In the genomic region with DNA sequence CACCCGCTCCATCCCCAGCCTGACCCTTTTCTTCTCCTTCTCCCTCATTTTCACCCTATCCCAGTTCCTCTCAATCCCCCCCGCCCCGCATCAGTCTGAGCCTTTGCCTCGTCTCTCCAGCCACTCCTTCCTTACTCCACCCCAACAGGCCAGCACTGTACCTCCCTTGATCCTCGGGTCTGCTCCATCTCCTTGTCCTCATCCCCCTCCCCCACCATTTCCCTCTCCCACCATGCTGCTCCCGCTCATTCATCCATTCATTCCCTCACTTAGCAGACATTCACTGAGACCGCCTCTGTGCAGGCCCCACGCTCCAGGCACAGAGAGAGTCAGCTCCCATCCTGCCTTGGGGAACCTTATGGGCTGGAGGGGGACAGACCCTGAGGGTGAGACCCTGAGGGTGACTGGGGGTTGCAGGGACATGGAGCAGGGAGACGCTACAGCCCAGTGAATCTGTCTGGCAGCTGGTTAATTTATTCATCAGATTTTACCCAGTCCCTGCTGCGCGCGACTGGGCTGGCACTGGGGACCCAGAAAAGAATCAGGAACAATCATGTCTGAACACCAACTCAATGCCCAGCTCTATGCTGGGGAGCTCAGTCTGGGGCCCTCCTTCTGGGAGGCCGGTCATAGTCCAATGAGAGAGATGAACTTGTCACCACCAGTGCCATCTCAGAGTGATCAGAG, we compare ENCODE assay signal across 8 cellular contexts. TPM values are rescaled to one million over a fixed set of nuclear protein-coding genes. Genes with fewer than 3 reads are reported as not detected.
DNase-seq lines count a peak whose midpoint lies in the region; FAIRE-seq and TF ChIP-seq lines count a peak whose summit lies in the region.

No MANE protein-coding gene starts in this region.

- no peaks in the 10 kb centered on the region for H3K9me3 ChIP-seq in CD8-positive, alpha-beta memory T cell (ENCODE audit: low read length)
- no peaks in the 10 kb centered on the region for H3K9me3 ChIP-seq in effector memory CD4-positive, alpha-beta T cell (ENCODE audit: control insufficient read depth, low read length)
- H3K9me3 ChIP-seq in neutrophil = no peaks in the 10 kb centered on the region

- H3K36me3 Mint-ChIP-seq in CD8-positive, alpha-beta memory T cell = peaks cover 0 to 10% (median 0%) of the 10 kb centered on the region in 3 donors

- H3K9me3 Mint-ChIP-seq in CD8-positive, alpha-beta memory T cell = no peaks in the 10 kb centered on the region

- H3K4me3 ChIP-seq in CD8-positive, alpha-beta memory T cell (ENCODE audit: low read length) = peak overlapping the region; percentile 32
- H3K4me3 ChIP-seq in effector memory CD4-positive, alpha-beta T cell (ENCODE audit: insufficient read depth, low read depth, low read length, poor library complexity, severe bottlenecking) = peak overlapping the region; percentile 59
- H3K4me3 ChIP-seq in neutrophil (ENCODE audit: low read depth in 1 of 2, low read length in 1 of 2) = peak overlapping the region; percentile 74 to 93

- no peaks in the 10 kb centered on the region for H3K27me3 ChIP-seq in CD8-positive, alpha-beta memory T cell (ENCODE audit: insufficient read depth, low read length, poor library complexity, severe bottlenecking)
- H3K27me3 ChIP-seq in effector memory CD4-positive, alpha-beta T cell (replicated peaks; ENCODE audit: control insufficient read depth, insufficient read depth, low read length, poor library complexity, severe bottlenecking) = no peaks in the 10 kb centered on the region
- H3K27me3 ChIP-seq in neutrophil = no peaks in the 10 kb centered on the region

- POLR2A ChIA-PET in CD8-positive, alpha-beta memory T cell (lab: Charles Lee) = interaction anchor here (0.5 kb wide), 1 partner anchor 64 kb away, joined by 4 read pairs; no protein-coding TSS in a partner anchor

- H3K27ac ChIP-seq in CD8-positive, alpha-beta memory T cell (ENCODE audit: low read depth, low read length) = no peak overlapping the region
- H3K27ac ChIP-seq in effector memory CD4-positive, alpha-beta T cell (ENCODE audit: insufficient read depth, low read length, poor library complexity, severe bottlenecking) = no peak overlapping the region
- H3K27ac ChIP-seq in neutrophil = no peak overlapping the region

- DNase-seq in CD8-positive, alpha-beta memory T cell = peak in 1 of 5 donors; percentile 44
- DNase-seq in NCI-H2227 treated with DMSO at 0.1 percent for 48 hours (lab: John Stamatoyannopoulos, UW) (peak; percentile 76), H4 (ENCODE audit: low spot score) (no peak), NCI-H2029 treated with DMSO at 0.1 percent for 48 hours (lab: John Stamatoyannopoulos, UW) (no peak), COLO668 (lab: John Stamatoyannopoulos, UW; ENCODE audit: unreplicated experiment) (no peak), D721Med (ENCODE audit: insufficient read length, low spot score) (no peak)
- no peak for DNase-seq in effector memory CD4-positive, alpha-beta T cell

- peak overlapping the region; percentile 57 to 89 (median 72) for H3K4me3 Mint-ChIP-seq in CD8-positive, alpha-beta memory T cell

- TF ChIP-seq CTCF in neutrophil (IDR thresholded peaks at IDR 0.05) (no peak), D721Med (IDR thresholded peaks at IDR 0.05; ENCODE audit: insufficient read depth, missing control alignments) (no peak)

- peaks cover 21 to 23% (median 22%) of the 10 kb centered on the region in 3 donors for H3K4me1 Mint-ChIP-seq in CD8-positive, alpha-beta memory T cell

- H3K27me3 Mint-ChIP-seq in CD8-positive, alpha-beta memory T cell = no peaks in the 10 kb centered on the region

- no peak for FAIRE-seq in D721Med (lab: Jason Lieb, UNC)

- peaks cover 17% of the 10 kb centered on the region for H3K4me1 ChIP-seq in CD8-positive, alpha-beta memory T cell (ENCODE audit: insufficient read depth, low read length)
- H3K4me1 ChIP-seq in effector memory CD4-positive, alpha-beta T cell (ENCODE audit: control insufficient read depth, insufficient read depth, low read length, poor library complexity, severe bottlenecking) = peaks cover 17% of the 10 kb centered on the region
- H3K4me1 ChIP-seq in neutrophil (ENCODE audit: control insufficient read depth in 1 of 2, insufficient read depth in 1 of 2, low read depth in 1 of 2, low read length in 1 of 2) = peaks cover 15 to 19% of the 10 kb centered on the region in 2 experiments

- no peaks in the 10 kb centered on the region for H3K36me3 ChIP-seq in CD8-positive, alpha-beta memory T cell (ENCODE audit: insufficient read depth, low read length)
- H3K36me3 ChIP-seq in effector memory CD4-positive, alpha-beta T cell (ENCODE audit: control insufficient read depth, insufficient read depth, low read length) = no peaks in the 10 kb centered on the region
- peaks cover 37% of the 10 kb centered on the region for H3K36me3 ChIP-seq in neutrophil

- CTCF ChIA-PET in CD8-positive, alpha-beta memory T cell (lab: Charles Lee) = no interaction called here

- peak overlapping the region in 2 of 8 donors; percentile 24 to 66 for H3K27ac Mint-ChIP-seq in CD8-positive, alpha-beta memory T cell

RNA-seq across cellular contexts. Expression of a gene that starts 0.9 kb away (rescaled TPM):
- 10 to 100 TPM in 1 of 2 experiments, 1 to 10 TPM in 1; 9.2 to 11.9 TPM for total RNA-seq in CD8-positive, alpha-beta memory T cell
- 0.71 TPM for polyA plus RNA-seq in CD8-positive, alpha-beta memory T cell
- total RNA-seq in H4 (2014; rRNA removed; shearing (Covaris generic)) = 1.5 and 2.2 TPM in 2 replicates

RNA-seq across cellular contexts. Expression of a gene that starts 18.3 kb away (rescaled TPM):
- total RNA-seq in CD8-positive, alpha-beta memory T cell = 10 to 100 TPM; 35.2 to 40.5 TPM
- 8.3 TPM for polyA plus RNA-seq in CD8-positive, alpha-beta memory T cell
- 9.6 and 15.3 TPM in 2 replicates for total RNA-seq in H4 (2014; rRNA removed; shearing (Covaris generic))

RNA-seq across cellular contexts. Expression of a gene that starts 19.4 kb away (rescaled TPM):
- total RNA-seq in CD8-positive, alpha-beta memory T cell = not detected
- not detected for polyA plus RNA-seq in CD8-positive, alpha-beta memory T cell
- total RNA-seq in H4 (2014; rRNA removed; shearing (Covaris generic)) = not detected in 2 replicates

RNA-seq across cellular contexts. Expression of a gene that starts 27.9 kb away (rescaled TPM):
- 10 to 100 TPM in 1 of 2 experiments, 1 to 10 TPM in 1; 8.8 to 10.5 TPM for total RNA-seq in CD8-positive, alpha-beta memory T cell
- polyA plus RNA-seq in CD8-positive, alpha-beta memory T cell = 12.7 TPM
- 11.5 and 15.5 TPM in 2 replicates for total RNA-seq in H4 (2014; rRNA removed; shearing (Covaris generic))

RNA-seq across cellular contexts. Expression of a gene that starts 30.8 kb away (rescaled TPM):
- total RNA-seq in CD8-positive, alpha-beta memory T cell = 10 to 100 TPM; 50.8 to 57.8 TPM
- polyA plus RNA-seq in CD8-positive, alpha-beta memory T cell = 101 TPM
- 91.4 and 100 TPM in 2 replicates for total RNA-seq in H4 (2014; rRNA removed; shearing (Covaris generic))

Comparison
In these comparisons a context has a peak if more than half of its experiments do, and no peak if none do; other contexts are left out.
1. H3K4me3 ChIP-seq: peak in every context shown above with its lines; median percentile 84 in neutrophil; 59 in effector memory CD4-positive, alpha-beta T cell; 32 in CD8-positive, alpha-beta memory T cell.